21 cellular contexts compared by ENCODE assay signal in genomic region chr2:212488611-212489010, GRCh38. TPM values are rescaled to one million over a fixed set of nuclear protein-coding genes. Genes with fewer than 3 reads are reported as not detected.
DNase-seq lines count a peak whose midpoint lies in the region; ATAC-seq and TF ChIP-seq lines count a peak whose summit lies in the region.
"Had no signal": no experiment of that assay in that cellular context is flagged by ENCODE, and none has a peak within 500 bp of the region (broad histone marks: within the 10 kb centered on the region; RNA-seq: fewer than 3 reads in every experiment).

No MANE protein-coding gene starts in this region.

- ATAC-seq in GM18909 (IDR thresholded peaks at IDR 0.05; ENCODE audit: poor library complexity, unreplicated experiment) (no peak), SK-N-SH treated with all-trans-retinoic acid at 6 μM for 48 hours (no peak)
- ATAC-seq: GM12878 had no signal

- DNase-seq in LHCN-M2 (ENCODE audit: low read depth) (peak; percentile 36), NCI-H69 (lab: John Stamatoyannopoulos, UW) (peak; percentile 58), midbrain (lab: John Stamatoyannopoulos, UW) (peak; percentile 37), HuH-7 (ENCODE audit: low spot score) (no peak)
- DNase-seq: ACHN; BE2C; C1 segment of cervical spinal cord; CD4-positive, CD25-positive, alpha-beta regulatory T cell; CD8-positive, alpha-beta memory T cell; COR-L47; DMS153; DND-41; EL; GM23248; HCEC 1CT; KBM-7 had no signal

TF ChIP-seq in SK-N-SH treated with all-trans-retinoic acid at 6 μM for 48 hours, 23 proteins besides CTCF, POLR2A, EP300 and RAD21:
- TF ChIP-seq ARNTL (CRISPR knock-in tag; IDR thresholded peaks at IDR 0.05; ENCODE audit: borderline replicate concordance, low read depth) = no peak
- TF ChIP-seq BACH2 (CRISPR knock-in tag; IDR thresholded peaks at IDR 0.05; ENCODE audit: borderline replicate concordance) = no peak
- TF ChIP-seq CSDC2 (CRISPR knock-in tag; IDR thresholded peaks at IDR 0.05) = no peak
- TF ChIP-seq, protein P1, sequence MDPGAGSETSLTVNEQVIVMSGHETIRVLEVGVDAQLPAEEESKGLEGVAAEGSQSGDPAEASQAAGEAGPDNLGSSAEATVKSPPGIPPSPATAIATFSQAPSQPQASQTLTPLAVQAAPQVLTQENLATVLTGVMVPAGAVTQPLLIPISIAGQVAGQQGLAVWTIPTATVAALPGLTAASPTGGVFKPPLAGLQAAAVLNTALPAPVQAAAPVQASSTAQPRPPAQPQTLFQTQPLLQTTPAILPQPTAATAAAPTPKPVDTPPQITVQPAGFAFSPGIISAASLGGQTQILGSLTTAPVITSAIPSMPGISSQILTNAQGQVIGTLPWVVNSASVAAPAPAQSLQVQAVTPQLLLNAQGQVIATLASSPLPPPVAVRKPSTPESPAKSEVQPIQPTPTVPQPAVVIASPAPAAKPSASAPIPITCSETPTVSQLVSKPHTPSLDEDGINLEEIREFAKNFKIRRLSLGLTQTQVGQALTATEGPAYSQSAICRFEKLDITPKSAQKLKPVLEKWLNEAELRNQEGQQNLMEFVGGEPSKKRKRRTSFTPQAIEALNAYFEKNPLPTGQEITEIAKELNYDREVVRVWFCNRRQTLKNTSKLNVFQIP (CRISPR knock-in tag; IDR thresholded peaks at IDR 0.05; ENCODE audit: borderline replicate concordance, low read depth) = no peak
- no peak for TF ChIP-seq CSRNP3 (CRISPR knock-in tag; IDR thresholded peaks at IDR 0.05)

RNA-seq across cellular contexts. Expression of gene ERBB4, which starts 50.0 kb away (rescaled TPM):
- total RNA-seq in LHCN-M2 (2014; rRNA removed) = not detected in 2 replicates
- polyA plus RNA-seq in LHCN-M2 (2012) = not detected
- total RNA-seq: CD4-positive, CD25-positive, alpha-beta regulatory T cell; CD8-positive, alpha-beta memory T cell; G401; GM23248 had no signal
- polyA plus RNA-seq: CD4-positive, CD25-positive, alpha-beta regulatory T cell; CD8-positive, alpha-beta memory T cell; GM23248; IgD-negative memory B cell had no signal
